Comparison of ENCODE assay signal across 9 cellular contexts in genomic region chr15:101296418-101297405, GRCh38. TPM values are rescaled to one million over a fixed set of nuclear protein-coding genes. Genes with fewer than 3 reads are reported as not detected.
A peak's percentile ranks its signal among the peaks of the same experiment; 100 is the strongest.
DNase-seq lines count a peak whose midpoint lies in the region; ATAC-seq, FAIRE-seq and TF ChIP-seq lines count a peak whose summit lies in the region.
"Had no signal": no experiment of that assay in that cellular context is flagged by ENCODE, and none has a peak within 500 bp of the region (broad histone marks: within the 10 kb centered on the region; RNA-seq: fewer than 3 reads in every experiment).

No MANE protein-coding gene starts in this region.

- dilution Hi-C loops in keratinocyte (cut with MboI; ENCODE audit: extremely low pct_ligation_motif_present, low sequenced_read_pairs): no loop called here

- CTCF ChIA-PET in A673 (lab: Charles Lee): no interaction called here

- H3K27me3 ChIP-seq in A673 (replicated peaks; ENCODE audit: insufficient read depth, low read depth, low read length, poor library complexity) (no peaks in the 10 kb centered on the region), keratinocyte (ENCODE audit: control insufficient read depth, extremely low read depth, insufficient read depth, low read length) (no peaks in the 10 kb centered on the region)

- no peak for DNase-seq in A673 (ENCODE audit: low spot score)
- no peak for DNase-seq in HFF-Myc (ENCODE audit: extremely low read depth, low read depth)
- DNase-seq in keratinocyte (ENCODE audit: low read depth, low spot score): no peak
- no peak for DNase-seq in DMS53 (lab: John Stamatoyannopoulos, UW)
- DNase-seq in GM03348 (ENCODE audit: low spot score): no peak
- DNase-seq: SHP77 treated with DMSO at 0.1 percent for 48 hours had no signal

- no TSS peak for BruUV-seq in A673 (replicated peaks; lab: Mats Ljungman, UMichigan)

- no peaks in the 10 kb centered on the region for H3K9me1 ChIP-seq in keratinocyte (ENCODE audit: control insufficient read depth, extremely low read depth, insufficient read depth, low read length)

- peak overlapping the region; percentile 83 for H3K4me2 ChIP-seq in keratinocyte (ENCODE audit: control insufficient read depth, extremely low read depth, insufficient read depth, low read depth, low read length)

- no peak for TF ChIP-seq POLR2A in GM18505 (IDR thresholded peaks at IDR 0.05; ENCODE audit: borderline replicate concordance, extremely low read depth, insufficient read depth, insufficient read length)

- H3K4me1 ChIP-seq in A673 (ENCODE audit: insufficient read depth, low read length, poor library complexity, severe bottlenecking) (peaks cover 12% of the 10 kb centered on the region), keratinocyte (ENCODE audit: control insufficient read depth, extremely low read depth, insufficient read depth, low read length) (peaks cover 41% of the 10 kb centered on the region)

- no peak overlapping the region for H2AFZ ChIP-seq in keratinocyte (ENCODE audit: control insufficient read depth, low read length)

- H3K27ac Mint-ChIP-seq in activated naive CD8-positive, alpha-beta T cell: no peak overlapping the region

- H3K36me3 ChIP-seq in A673 (ENCODE audit: insufficient read depth, low read length, poor library complexity, severe bottlenecking) (peaks cover 8% of the 10 kb centered on the region), keratinocyte (ENCODE audit: control insufficient read depth in 2 of 2, extremely low read depth in 1 of 2, insufficient read depth in 2 of 2, low read length in 2 of 2) (peaks cover 0 to 7% of the 10 kb centered on the region in 2 experiments)

- peak overlapping the region; percentile 98 for H3K4me3 Mint-ChIP-seq in activated naive CD8-positive, alpha-beta T cell

- peaks cover 12% of the 10 kb centered on the region for H4K20me1 ChIP-seq in keratinocyte (ENCODE audit: control insufficient read depth, extremely low read depth, insufficient read depth, low read length)

- ATAC-seq in GM19035 (IDR thresholded peaks at IDR 0.05; ENCODE audit: unreplicated experiment): no peak
- ATAC-seq in GM18505 (IDR thresholded peaks at IDR 0.05; ENCODE audit: unreplicated experiment): no peak

- no peak overlapping the region for H3K27ac ChIP-seq in A673 (ENCODE audit: low read depth, low read length, poor library complexity, severe bottlenecking)
- H3K27ac ChIP-seq in keratinocyte (ENCODE audit: control insufficient read depth, insufficient read depth, low read length): peak overlapping the region; percentile 93

- peak; percentile 23 for FAIRE-seq in keratinocyte (lab: Jason Lieb, UNC)

- POLR2A ChIA-PET in A673 (lab: Charles Lee; ENCODE audit: low non-redundant PET): no interaction called here

- H3K27me3 Mint-ChIP-seq in activated naive CD8-positive, alpha-beta T cell: no peaks in the 10 kb centered on the region

- H3K36me3 Mint-ChIP-seq in activated naive CD8-positive, alpha-beta T cell: peaks cover 6% of the 10 kb centered on the region

- peaks cover 33% of the 10 kb centered on the region for H3K79me2 ChIP-seq in keratinocyte (ENCODE audit: control insufficient read depth, insufficient read depth, low read length)

- TF ChIP-seq CTCF in A673 (conservative IDR thresholded peaks at IDR 0.05; ENCODE audit: low read depth, low read length) (no peak), HFF-Myc (IDR thresholded peaks at IDR 0.05; ENCODE audit: low read depth, low read length, missing control alignments) (no peak), keratinocyte (optimal IDR thresholded peaks at IDR 0.05 in 1 of 3, IDR thresholded peaks at IDR 0.05 in 1 of 3, conservative IDR thresholded peaks at IDR 0.05 in 1 of 3; ENCODE audit: extremely low read depth in 1 of 3, insufficient read depth in 2 of 3, low read length in 3 of 3) (no peak)

- H3K9ac ChIP-seq in keratinocyte (ENCODE audit: control insufficient read depth, extremely low read depth, insufficient read depth, low read length): peak overlapping the region; percentile 30

- intact Hi-C loops in A673 (cut with micrococcal nuclease; ENCODE audit: unreplicated experiment): no loop called here

- no peaks in the 10 kb centered on the region for H3K9me3 Mint-ChIP-seq in activated naive CD8-positive, alpha-beta T cell (ENCODE audit: low read depth)

- peaks cover 33% of the 10 kb centered on the region for H3K4me1 Mint-ChIP-seq in activated naive CD8-positive, alpha-beta T cell (ENCODE audit: low read depth)

- H3K4me3 ChIP-seq in A673 (ENCODE audit: low read depth, low read length, poor library complexity, severe bottlenecking) (peak overlapping the region; percentile 81), HFF-Myc (replicated peaks; ENCODE audit: low read depth, low read length) (peak overlapping the region; percentile 95; the same call in 1 of the 2 replicates), keratinocyte (ENCODE audit: control insufficient read depth in 2 of 3, extremely low read depth in 1 of 3, insufficient read depth in 2 of 3, low read depth in 1 of 3, low read length in 3 of 3) (peak overlapping the region in 2 of 3 experiments; percentile 99 to 100)

- H3K9me3 ChIP-seq in A673 (ENCODE audit: low read depth, low read length, poor library complexity, severe bottlenecking) (no peaks in the 10 kb centered on the region), keratinocyte (ENCODE audit: control insufficient read depth, low read depth, low read length) (no peaks in the 10 kb centered on the region)

RNA-seq across cellular contexts. Expression of gene SNRPA1, which starts 1.7 kb away (rescaled TPM):
- total RNA-seq in A673 (2021): 192 and 206 TPM in 2 replicates
- polyA plus RNA-seq in keratinocyte: 44.3 to 106 TPM (median 82.6 TPM) in 3 replicates
- 82.8 TPM for polyA plus RNA-seq in keratinocyte (2011; ENCODE audit: low read depth)
- polyA plus RNA-seq in keratinocyte (2011; cell fraction: cytosol; rRNA removed): 50.8 and 74.7 TPM in 2 replicates
- 63.5 and 120 TPM in 2 replicates for polyA plus RNA-seq in keratinocyte (2011; cell fraction: nucleus; rRNA removed)
- 59.6 and 90.9 TPM in 2 replicates for polyA plus RNA-seq in keratinocyte (2012; ENCODE audit: low replicate concordance)
- polyA minus RNA-seq in keratinocyte: 10.4 to 33.9 TPM (median 19.7 TPM) in 3 replicates
- polyA minus RNA-seq in keratinocyte (2011; cell fraction: cytosol; rRNA and poly(A)+ RNA removed): 19.0 TPM
- polyA minus RNA-seq in keratinocyte (2011; cell fraction: nucleus; rRNA and poly(A)+ RNA removed): 13.9 and 21.9 TPM in 2 replicates

RNA-seq across cellular contexts. Expression of gene SELENOS, which starts 19.4 kb away (rescaled TPM):
- total RNA-seq in A673 (2021): 40.1 and 40.6 TPM in 2 replicates
- polyA plus RNA-seq in keratinocyte: 56.3 to 82.2 TPM (median 76.8 TPM) in 3 replicates
- 175 TPM for polyA plus RNA-seq in keratinocyte (2011; ENCODE audit: low read depth)
- 54.9 and 69.2 TPM in 2 replicates for polyA plus RNA-seq in keratinocyte (2011; cell fraction: cytosol; rRNA removed)
- polyA plus RNA-seq in keratinocyte (2011; cell fraction: nucleus; rRNA removed): 65.6 and 96.4 TPM in 2 replicates
- 55.9 and 57.6 TPM in 2 replicates for polyA plus RNA-seq in keratinocyte (2012; ENCODE audit: low replicate concordance)
- 11.6 to 29.9 TPM (median 25.8 TPM) in 3 replicates for polyA minus RNA-seq in keratinocyte
- polyA minus RNA-seq in keratinocyte (2011; cell fraction: cytosol; rRNA and poly(A)+ RNA removed): 39.3 TPM
- 17.4 and 19.2 TPM in 2 replicates for polyA minus RNA-seq in keratinocyte (2011; cell fraction: nucleus; rRNA and poly(A)+ RNA removed)

RNA-seq across cellular contexts. Expression of gene CHSY1, which starts 44.9 kb away (rescaled TPM):
- total RNA-seq in A673 (2021): 47.0 and 48.3 TPM in 2 replicates
- polyA plus RNA-seq in keratinocyte: 18.1 to 28.3 TPM (median 27.0 TPM) in 3 replicates
- polyA plus RNA-seq in keratinocyte (2011; ENCODE audit: low read depth): 5.1 TPM
- 15.2 and 20.9 TPM in 2 replicates for polyA plus RNA-seq in keratinocyte (2011; cell fraction: cytosol; rRNA removed)
- 33.3 and 36.1 TPM in 2 replicates for polyA plus RNA-seq in keratinocyte (2011; cell fraction: nucleus; rRNA removed)
- polyA plus RNA-seq in keratinocyte (2012; ENCODE audit: low replicate concordance): 7.2 and 21.3 TPM in 2 replicates
- 19.8 to 29.4 TPM (median 20.2 TPM) in 3 replicates for polyA minus RNA-seq in keratinocyte
- 16.7 TPM for polyA minus RNA-seq in keratinocyte (2011; cell fraction: cytosol; rRNA and poly(A)+ RNA removed)
- polyA minus RNA-seq in keratinocyte (2011; cell fraction: nucleus; rRNA and poly(A)+ RNA removed): 24.5 and 51.2 TPM in 2 replicates
